Comparison of ENCODE assay signal across 8 cellular contexts in genomic region chr10:62817763-62818425, GRCh38. TPM values are rescaled to one million over a fixed set of nuclear protein-coding genes. Genes with fewer than 3 reads are reported as not detected.
DNase-seq lines count a peak whose midpoint lies in the region; ATAC-seq and TF ChIP-seq lines count a peak whose summit lies in the region.

No MANE protein-coding gene starts in this region.

- ATAC-seq in GM18519 (IDR thresholded peaks at IDR 0.05; ENCODE audit: low FRiP score, unreplicated experiment), result peak; percentile 34
- ATAC-seq in HG03039 (IDR thresholded peaks at IDR 0.05; ENCODE audit: unreplicated experiment), result peak; percentile 25

- H3K4me3 ChIP-seq in epithelial cell of proximal tubule (ENCODE audit: low read depth, low read length), result peak overlapping the region; percentile 63

- peak; percentile 64 for TF ChIP-seq CTCF in AG09319 (IDR thresholded peaks at IDR 0.05; ENCODE audit: low read depth, low read length)
- peak; percentile 69 for TF ChIP-seq CTCF in epithelial cell of proximal tubule (conservative IDR thresholded peaks at IDR 0.05; ENCODE audit: low read depth, low read length)

- DNase-seq in AG09319 (ENCODE audit: extremely low read depth, low read depth) (no peak), NCI-H510A treated with DMSO at 0.1 percent for 48 hours (lab: John Stamatoyannopoulos, UW) (peak; percentile 35), activated T-cell treated with anti-CD3 and anti-CD28 coated beads for 24 hours (ENCODE audit: low read depth) (peak; percentile 64), epithelial cell of proximal tubule (ENCODE audit: low read depth) (no peak), mucosa of gallbladder (ENCODE audit: low spot score) (peak; percentile 69)
- DNase-seq in stimulated activated naive CD4-positive, alpha-beta T cell (lab: John Stamatoyannopoulos, UW), result peak in 5 of 6 experiments; percentile 30 to 64 (median 53)

RNA-seq across cellular contexts. Expression of gene EGR2, which starts 1.7 kb away (rescaled TPM):
- total RNA-seq in epithelial cell of proximal tubule (0.06 TPM in 1 of 2 replicates, not detected in the other), mucosa of gallbladder (19.3 TPM)

RNA-seq across cellular contexts. Expression of gene ADO, which starts 13.4 kb away (rescaled TPM):
- total RNA-seq in epithelial cell of proximal tubule (19.8 and 22.8 TPM in 2 replicates), mucosa of gallbladder (21.2 TPM)

Comparison
In these comparisons a context has a peak if more than half of its experiments do, and no peak if none do; other contexts are left out.
1. DNase-seq: peak in NCI-H510A treated with DMSO at 0.1 percent for 48 hours (single experiment), activated T-cell treated with anti-CD3 and anti-CD28 coated beads for 24 hours (single experiment), mucosa of gallbladder (single experiment) and stimulated activated naive CD4-positive, alpha-beta T cell (5 of 6); none in AG09319 (single experiment) and epithelial cell of proximal tubule (single experiment).
2. RNA of gene EGR2, which starts 1.7 kb away (total RNA-seq): 19.3 TPM in mucosa of gallbladder (single experiment); 0.06 TPM in epithelial cell of proximal tubule; every median in the first group is over 10 times any median in the second.